17 cellular contexts compared by ENCODE assay signal in genomic region chr4:102527695-102528094, GRCh38. TPM values are rescaled to one million over a fixed set of nuclear protein-coding genes. Genes with fewer than 3 reads are reported as not detected.
DNase-seq lines count a peak whose midpoint lies in the region; ATAC-seq, FAIRE-seq and TF ChIP-seq lines count a peak whose summit lies in the region.
"Had no signal": no experiment of that assay in that cellular context is flagged by ENCODE, and none has a peak within 500 bp of the region (broad histone marks: within the 10 kb centered on the region; RNA-seq: fewer than 3 reads in every experiment).

No MANE protein-coding gene starts in this region.

- H3F3A ChIP-seq in neural progenitor cell (ENCODE audit: low read depth): no peaks in the 10 kb centered on the region

- peak overlapping the region; percentile 53 for H3K4me3 Mint-ChIP-seq in activated CD4-positive, alpha-beta T cell treated with anti-CD3 and anti-CD28 coated beads for 36 hours
- H3K4me3 Mint-ChIP-seq in activated naive CD8-positive, alpha-beta T cell treated with anti-CD3 and anti-CD28 coated beads, Interleukin-2, amount 10 ng/mL, durations not matched to agents 7 days and 5 days: peak overlapping the region; percentile 87
- H3K4me3 Mint-ChIP-seq in neural progenitor cell: no peak overlapping the region

- no peaks in the 10 kb centered on the region for H3K27me3 ChIP-seq in Karpas-422 (ENCODE audit: low read length)
- H3K27me3 ChIP-seq in neural progenitor cell: no peaks in the 10 kb centered on the region
- H3K27me3 ChIP-seq: esophagus squamous epithelium, sigmoid colon, tibial nerve had no signal

- H3K4me2 ChIP-seq in Karpas-422 (ENCODE audit: low read depth, low read length, poor library complexity, severe bottlenecking) (peak overlapping the region; percentile 7), neural progenitor cell (peak overlapping the region; percentile 42)

- H4K20me1 ChIP-seq in Karpas-422 (ENCODE audit: insufficient read depth, low read depth, low read length) (peaks cover 8% of the 10 kb centered on the region; the same call in 1 of the 2 replicates), neural progenitor cell (ENCODE audit: low read depth) (no peaks in the 10 kb centered on the region)

- H3K9me3 Mint-ChIP-seq in activated CD4-positive, alpha-beta T cell treated with anti-CD3 and anti-CD28 coated beads for 36 hours (ENCODE audit: low read depth): no peaks in the 10 kb centered on the region
- H3K9me3 Mint-ChIP-seq in activated naive CD8-positive, alpha-beta T cell treated with anti-CD3 and anti-CD28 coated beads, Interleukin-2, amount 10 ng/mL, durations not matched to agents 7 days and 5 days: no peaks in the 10 kb centered on the region
- no peaks in the 10 kb centered on the region for H3K9me3 Mint-ChIP-seq in neural progenitor cell

- POLR2A ChIA-PET in activated CD4-positive, alpha-beta T cell treated with anti-CD3 and anti-CD28 coated beads for 36 hours (lab: Charles Lee): no interaction called here
- POLR2A ChIA-PET in activated naive CD8-positive, alpha-beta T cell treated with anti-CD3 and anti-CD28 coated beads, Interleukin-2, amount 10 ng/mL, durations not matched to agents 7 days and 5 days (lab: Charles Lee): interaction anchor here (0.9 to 2.1 kb wide), 3 partner anchors 9 to 59 kb away, joined by 3 to 20 read pairs (median 6); partner anchors contain the start of gene NFKB1

- H3K27ac ChIP-seq in Karpas-422 (ENCODE audit: low read length) (no peak overlapping the region), neural progenitor cell (no peak overlapping the region)
- H3K27ac ChIP-seq: esophagus squamous epithelium, sigmoid colon, tibial nerve had no signal

- H3K4me1 Mint-ChIP-seq in activated CD4-positive, alpha-beta T cell treated with anti-CD3 and anti-CD28 coated beads for 36 hours: peaks cover 79% of the 10 kb centered on the region
- H3K4me1 Mint-ChIP-seq in activated naive CD8-positive, alpha-beta T cell treated with anti-CD3 and anti-CD28 coated beads, Interleukin-2, amount 10 ng/mL, durations not matched to agents 7 days and 5 days: peaks cover 71% of the 10 kb centered on the region
- peaks cover 15% of the 10 kb centered on the region for H3K4me1 Mint-ChIP-seq in neural progenitor cell

- no peaks in the 10 kb centered on the region for H3K27me3 Mint-ChIP-seq in activated CD4-positive, alpha-beta T cell treated with anti-CD3 and anti-CD28 coated beads for 36 hours
- H3K27me3 Mint-ChIP-seq in activated naive CD8-positive, alpha-beta T cell treated with anti-CD3 and anti-CD28 coated beads, Interleukin-2, amount 10 ng/mL, durations not matched to agents 7 days and 5 days: no peaks in the 10 kb centered on the region
- no peaks in the 10 kb centered on the region for H3K27me3 Mint-ChIP-seq in neural progenitor cell (ENCODE audit: insufficient read depth, low read depth)

- H3K36me3 Mint-ChIP-seq in activated CD4-positive, alpha-beta T cell treated with anti-CD3 and anti-CD28 coated beads for 36 hours (ENCODE audit: low read depth): peaks cover 59% of the 10 kb centered on the region
- peaks cover 31% of the 10 kb centered on the region for H3K36me3 Mint-ChIP-seq in activated naive CD8-positive, alpha-beta T cell treated with anti-CD3 and anti-CD28 coated beads, Interleukin-2, amount 10 ng/mL, durations not matched to agents 7 days and 5 days
- no peaks in the 10 kb centered on the region for H3K36me3 Mint-ChIP-seq in neural progenitor cell

- H3K9me3 ChIP-seq in Karpas-422 (ENCODE audit: low read length) (no peaks in the 10 kb centered on the region), neural progenitor cell (ENCODE audit: low read depth) (no peaks in the 10 kb centered on the region)
- H3K9me3 ChIP-seq: esophagus squamous epithelium, sigmoid colon, tibial nerve had no signal

- DNase-seq in activated CD4-positive, alpha-beta T cell treated with anti-CD3 and anti-CD28 coated beads for 36 hours: peak; percentile 24
- DNase-seq in activated CD4-positive, alpha-beta T cell treated with anti-CD3 and anti-CD28 coated beads, Interleukin-2, amount 50 U/mL, for 48 hours: no peak
- DNase-seq in Karpas-422 (no peak), neural progenitor cell (ENCODE audit: low spot score) (no peak), HTR-8/SVneo (ENCODE audit: insufficient read length, low spot score) (no peak), cerebellar cortex (ENCODE audit: low spot score) (no peak)
- DNase-seq in activated naive CD8-positive, alpha-beta T cell treated with anti-CD3 and anti-CD28 coated beads, Interleukin-2, amount 10 ng/mL, durations not matched to agents 7 days and 5 days: no peak
- DNase-seq: 8988T; dermis blood vessel endothelial cell; esophagus squamous epithelium; HCEC 1CT; NCI-H69; sigmoid colon; stimulated activated CD4-positive, alpha-beta T cell treated with anti-CD3 and anti-CD28 coated beads, Interleukin-2, amount 100 ng/mL, for 48 hours; stimulated activated CD8-positive, alpha-beta memory T cell treated with anti-CD3 and anti-CD28 coated beads, Interleukin-4, amount 100 ng/mL, for 48 hours had no signal

- ATAC-seq in activated CD4-positive, alpha-beta T cell treated with anti-CD3 and anti-CD28 coated beads for 36 hours: peak; percentile 75
- ATAC-seq in activated naive CD8-positive, alpha-beta T cell treated with anti-CD3 and anti-CD28 coated beads, Interleukin-2, amount 10 ng/mL, durations not matched to agents 7 days and 5 days (ENCODE audit: low read depth): peak; percentile 58
- ATAC-seq in GM21423 (IDR thresholded peaks at IDR 0.05; ENCODE audit: unreplicated experiment): no peak

- H3K9me2 ChIP-seq in Karpas-422 (replicated peaks; ENCODE audit: insufficient read depth, low read length): no peaks in the 10 kb centered on the region

- H2AFZ ChIP-seq in Karpas-422 (ENCODE audit: low read length) (no peak overlapping the region), neural progenitor cell (replicated peaks) (peak overlapping the region; percentile 23)

- H3K27ac Mint-ChIP-seq in activated CD4-positive, alpha-beta T cell treated with anti-CD3 and anti-CD28 coated beads for 36 hours: peak overlapping the region; percentile 79
- H3K27ac Mint-ChIP-seq in activated naive CD8-positive, alpha-beta T cell treated with anti-CD3 and anti-CD28 coated beads, Interleukin-2, amount 10 ng/mL, durations not matched to agents 7 days and 5 days: peak overlapping the region; percentile 90
- H3K27ac Mint-ChIP-seq in neural progenitor cell: no peak overlapping the region

- H3K36me3 ChIP-seq in Karpas-422 (ENCODE audit: insufficient read depth, low read length) (no peaks in the 10 kb centered on the region), neural progenitor cell (no peaks in the 10 kb centered on the region)

- intact Hi-C loops in activated CD4-positive, alpha-beta T cell treated with anti-CD3 and anti-CD28 coated beads for 36 hours (cut with DNase I, micrococcal nuclease): loop anchor here (1.0 to 5.0 kb wide), 4 partner anchors 8 to 79 kb away; no protein-coding TSS in a partner anchor

- TF ChIP-seq CTCF in neural progenitor cell (IDR thresholded peaks at IDR 0.05): no peak

- no peak overlapping the region for H3K4me3 ChIP-seq in Karpas-422 (ENCODE audit: low read length)
- H3K4me3 ChIP-seq in neural progenitor cell: no peak overlapping the region
- H3K4me3 ChIP-seq: esophagus squamous epithelium, sigmoid colon, tibial nerve had no signal

- H3K4me1 ChIP-seq in Karpas-422 (ENCODE audit: low read length) (peaks cover 9% of the 10 kb centered on the region), neural progenitor cell (peaks cover 16% of the 10 kb centered on the region)

- H3K9ac ChIP-seq in Karpas-422 (ENCODE audit: low read length) (no peak overlapping the region), neural progenitor cell (no peak overlapping the region)

- CTCF ChIA-PET in activated CD4-positive, alpha-beta T cell treated with anti-CD3 and anti-CD28 coated beads for 36 hours (lab: Charles Lee): interaction anchor here (0.8 to 2.2 kb wide), 7 partner anchors 9 to 92 kb away, joined by 3 to 11 read pairs (median 4); no protein-coding TSS in a partner anchor

- FAIRE-seq in HTR-8/SVneo (lab: Jason Lieb, UNC): no peak

- no peaks in the 10 kb centered on the region for H3K79me2 ChIP-seq in Karpas-422 (ENCODE audit: low read length)
- no peaks in the 10 kb centered on the region for H3K79me2 ChIP-seq in neural progenitor cell (ENCODE audit: low read depth)

RNA-seq across cellular contexts. Expression of gene NFKB1, which starts 26.5 kb away (rescaled TPM):
- 100 to 1,000 TPM; 167 to 174 TPM for total RNA-seq in activated CD4-positive, alpha-beta T cell treated with anti-CD3 and anti-CD28 coated beads for 36 hours
- total RNA-seq in Karpas-422 (2014; rRNA removed; shearing (Covaris generic); ENCODE audit: low replicate concordance): 5.3 and 7.9 TPM in 2 replicates
- 100 to 1,000 TPM; 129 to 130 TPM for total RNA-seq in activated naive CD8-positive, alpha-beta T cell treated with anti-CD3 and anti-CD28 coated beads, Interleukin-2, amount 10 ng/mL, durations not matched to agents 7 days and 5 days
- total RNA-seq in neural progenitor cell (ENCODE audit: low replicate concordance): 5.0 and 14.1 TPM in 2 replicates
